Comparison of ENCODE assay signal across 22 cellular contexts in the genomic region with DNA sequence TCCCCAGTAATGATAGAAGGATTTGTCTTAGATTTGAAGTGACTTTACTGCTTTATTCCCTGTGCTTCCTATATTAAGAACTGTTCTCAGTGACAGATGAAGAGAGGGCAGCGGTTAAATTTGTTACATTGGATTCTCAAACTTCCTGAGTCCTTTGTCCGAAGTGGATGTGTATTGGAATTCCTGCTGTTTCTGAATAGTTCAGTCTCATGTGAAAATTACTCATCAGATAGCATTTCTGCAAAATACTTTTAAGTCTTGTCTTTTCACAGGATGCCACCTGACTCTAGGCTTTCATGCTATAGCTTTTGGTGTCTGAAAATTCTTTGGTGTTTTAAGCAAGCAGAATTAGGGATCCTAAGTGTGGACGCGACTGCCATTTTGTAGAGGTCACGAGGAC.
A peak's percentile ranks its signal among the peaks of the same experiment; 100 is the strongest.
DNase-seq lines count a peak whose midpoint lies in the region; ATAC-seq lines count a peak whose summit lies in the region.
"Had no signal": no experiment of that assay in that cellular context is flagged by ENCODE, and none has a peak within 500 bp of the region (broad histone marks: within the 10 kb centered on the region; RNA-seq: fewer than 3 reads in every experiment).

No MANE protein-coding gene starts in this region.

- intact Hi-C loops in left ventricle myocardium superior (cut with micrococcal nuclease), result no loop called here

- peak overlapping the region; percentile 34 for H3K27ac Mint-ChIP-seq in activated naive CD8-positive, alpha-beta T cell
- no peak overlapping the region for H3K27ac Mint-ChIP-seq in activated naive CD8-positive, alpha-beta T cell treated with anti-CD3 and anti-CD28 coated beads for 36 hours
- H3K27ac Mint-ChIP-seq in memory B cell, result peak overlapping the region; percentile 84
- H3K27ac Mint-ChIP-seq: activated naive CD4-positive, alpha-beta T cell treated with anti-CD3 and anti-CD28 coated beads, Interleukin-2, amount 50 U/mL, for 24 hours had no signal

- no peak for ATAC-seq in memory B cell (ENCODE audit: low read depth)
- ATAC-seq in GM18909 (IDR thresholded peaks at IDR 0.05; ENCODE audit: poor library complexity, unreplicated experiment), result no peak
- no peak for ATAC-seq in left ventricle myocardium superior
- ATAC-seq: A549; effector memory CD8-positive, alpha-beta T cell had no signal

- H3K36me3 Mint-ChIP-seq in activated naive CD8-positive, alpha-beta T cell, result peaks cover 5% of the 10 kb centered on the region
- peaks cover 42% of the 10 kb centered on the region for H3K36me3 Mint-ChIP-seq in activated naive CD8-positive, alpha-beta T cell treated with anti-CD3 and anti-CD28 coated beads for 36 hours
- peaks cover 41% of the 10 kb centered on the region for H3K36me3 Mint-ChIP-seq in memory B cell

- no peaks in the 10 kb centered on the region for H3K27me3 Mint-ChIP-seq in activated naive CD8-positive, alpha-beta T cell
- H3K27me3 Mint-ChIP-seq in activated naive CD8-positive, alpha-beta T cell treated with anti-CD3 and anti-CD28 coated beads for 36 hours, result no peaks in the 10 kb centered on the region
- H3K27me3 Mint-ChIP-seq in memory B cell, result no peaks in the 10 kb centered on the region
- H3K27me3 Mint-ChIP-seq: activated naive CD4-positive, alpha-beta T cell treated with anti-CD3 and anti-CD28 coated beads, Interleukin-2, amount 50 U/mL, for 24 hours; central memory CD8-positive, alpha-beta T cell; effector memory CD8-positive, alpha-beta T cell had no signal

- H3K4me3 Mint-ChIP-seq in activated naive CD8-positive, alpha-beta T cell, result no peak overlapping the region
- no peak overlapping the region for H3K4me3 Mint-ChIP-seq in activated naive CD8-positive, alpha-beta T cell treated with anti-CD3 and anti-CD28 coated beads for 36 hours
- H3K4me3 Mint-ChIP-seq in memory B cell, result no peak overlapping the region
- H3K4me3 Mint-ChIP-seq: activated naive CD4-positive, alpha-beta T cell treated with anti-CD3 and anti-CD28 coated beads, Interleukin-2, amount 50 U/mL, for 24 hours; central memory CD8-positive, alpha-beta T cell; effector memory CD8-positive, alpha-beta T cell had no signal

- no peak for DNase-seq in activated naive CD8-positive, alpha-beta T cell treated with anti-CD3 and anti-CD28 coated beads for 36 hours
- DNase-seq in astrocyte of the hippocampus (ENCODE audit: low read depth, low spot score), result peak; percentile 27
- no peak for DNase-seq in memory B cell (ENCODE audit: low spot score in 2 of 2)
- DNase-seq in superior temporal gyrus (ENCODE audit: extremely low spot score), result peak; percentile 36
- no peak for DNase-seq in activated gamma-delta T cell (lab: John Stamatoyannopoulos, UW)
- DNase-seq in left ventricle myocardium superior, result no peak
- DNase-seq: activated T-cell treated with anti-CD3 and anti-CD28 coated beads for 4 hours; DMS53; effector memory CD8-positive, alpha-beta T cell; hippocampal formation; MV-4-11; NCI-H1930; NCI-H345; NK-92 treated with Interleukin-12 subunit alpha and Interleukin-12 subunit beta, amount 100 ng/mL, for 24 hours; ovary; right lobe of liver; stimulated activated naive CD4-positive, alpha-beta T cell treated with Interleukin-2 at 50 U/mL for 16 hours had no signal

- H3K9me3 Mint-ChIP-seq in activated naive CD8-positive, alpha-beta T cell (ENCODE audit: low read depth), result no peaks in the 10 kb centered on the region
- H3K9me3 Mint-ChIP-seq in activated naive CD8-positive, alpha-beta T cell treated with anti-CD3 and anti-CD28 coated beads for 36 hours, result no peaks in the 10 kb centered on the region
- no peaks in the 10 kb centered on the region for H3K9me3 Mint-ChIP-seq in memory B cell
- H3K9me3 Mint-ChIP-seq: activated naive CD4-positive, alpha-beta T cell treated with anti-CD3 and anti-CD28 coated beads, Interleukin-2, amount 50 U/mL, for 24 hours; central memory CD8-positive, alpha-beta T cell; effector memory CD8-positive, alpha-beta T cell had no signal

- peaks cover 62% of the 10 kb centered on the region for H3K4me1 Mint-ChIP-seq in activated naive CD8-positive, alpha-beta T cell (ENCODE audit: low read depth)
- peaks cover 38% of the 10 kb centered on the region for H3K4me1 Mint-ChIP-seq in activated naive CD8-positive, alpha-beta T cell treated with anti-CD3 and anti-CD28 coated beads for 36 hours
- peaks cover 35% of the 10 kb centered on the region for H3K4me1 Mint-ChIP-seq in memory B cell

Comparison
In these comparisons a context has a peak if more than half of its experiments do, and no peak if none do; other contexts are left out.
1. DNase-seq: peak in astrocyte of the hippocampus (single experiment) and superior temporal gyrus (single experiment); none in activated naive CD8-positive, alpha-beta T cell treated with anti-CD3 and anti-CD28 coated beads for 36 hours (single experiment), memory B cell (0 of 2), activated gamma-delta T cell (single experiment) and left ventricle myocardium superior (single experiment).